Comparison of ENCODE assay signal across 8 cellular contexts in genomic region chr6:157148391-157149323, GRCh38.
DNase-seq lines count a peak whose midpoint lies in the region; ATAC-seq lines count a peak whose summit lies in the region.

No MANE protein-coding gene starts in this region.

- H3K27ac ChIP-seq in GM23248, result peak overlapping the region; percentile 95

- no peaks in the 10 kb centered on the region for H3K27me3 ChIP-seq in GM23248 (replicated peaks; ENCODE audit: insufficient read depth)

- H3K9me3 ChIP-seq in GM23248 (ENCODE audit: low read depth), result no peaks in the 10 kb centered on the region

- no peaks in the 10 kb centered on the region for H3K36me3 ChIP-seq in GM23248 (ENCODE audit: low read depth)

- ATAC-seq in GM21529 (IDR thresholded peaks at IDR 0.05; ENCODE audit: unreplicated experiment) (no peak), GM18520 (IDR thresholded peaks at IDR 0.05; ENCODE audit: unreplicated experiment) (no peak), HG03442 (IDR thresholded peaks at IDR 0.05; ENCODE audit: unreplicated experiment) (no peak), HG03108 (IDR thresholded peaks at IDR 0.05; ENCODE audit: unreplicated experiment) (no peak)

- peak overlapping the region; percentile 61 for H3K4me2 ChIP-seq in GM23248 (ENCODE audit: unreplicated experiment)

- no peaks in the 10 kb centered on the region for H3K9me2 ChIP-seq in GM23248 (ENCODE audit: insufficient read depth)

- peaks cover 56% of the 10 kb centered on the region for H3F3A ChIP-seq in GM23248 (ENCODE audit: insufficient read depth)

- DNase-seq in GM23248 (peak; percentile 96), T1000 (lab: John Stamatoyannopoulos, UW) (peak; percentile 74), globus pallidus (ENCODE audit: low spot score) (peak; percentile 74), pulmonary artery endothelial cell (ENCODE audit: low read depth, low spot score) (peak; percentile 88)

- peak overlapping the region; percentile 49 for H3K4me3 ChIP-seq in GM23248

- H4K20me1 ChIP-seq in GM23248 (ENCODE audit: insufficient read depth), result no peaks in the 10 kb centered on the region

- no peak overlapping the region for H2AFZ ChIP-seq in GM23248

- WGBS in GM23248 (ENCODE audit: low coverage in 1 of 2, low lambda C conversion rate in 2 of 2, missing lambda C conversion rate in 2 of 2), 2 experiments, result 14 to 18% methylated on average over 25 of the region's 25 CpGs

- peaks cover 44% of the 10 kb centered on the region for H3K4me1 ChIP-seq in GM23248 (ENCODE audit: insufficient read depth)

- H3K9ac ChIP-seq in GM23248, result peak overlapping the region; percentile 79

- 0 out of 2 replicates have a peak, but pooled peaks cover 5% of the 10 kb centered on the region for H3K79me2 ChIP-seq in GM23248 (ENCODE audit: insufficient read depth)

- in situ Hi-C loops in GM23248 (cut with MboI), result no loop called here
